8 cellular contexts compared by ENCODE assay signal in genomic region chr10:79246606-79247275, GRCh38.
DNase-seq lines count a peak whose midpoint lies in the region; ATAC-seq, FAIRE-seq and TF ChIP-seq lines count a peak whose summit lies in the region.

No MANE protein-coding gene starts in this region.

- H3K9ac ChIP-seq in GM23248 = peak overlapping the region; percentile 71
- peak overlapping the region in 1 of 2 donors; percentile 61 for H3K9ac ChIP-seq in kidney (ENCODE audit: low read length in 2 of 2)

- no peak for TF ChIP-seq POLR2A in stomach (IDR thresholded peaks at IDR 0.05)

- intact Hi-C loops in kidney (cut with DNase I) (no loop called here), stomach (cut with DNase I; ENCODE audit: low total_unique reads) (no loop called here)

- peaks cover 83% of the 10 kb centered on the region for H3K79me2 ChIP-seq in GM23248 (ENCODE audit: insufficient read depth)

- peaks cover 23% of the 10 kb centered on the region for H3F3A ChIP-seq in GM23248 (ENCODE audit: insufficient read depth)

- in situ Hi-C loops in GM23248 (cut with MboI) = no loop called here

- no peaks in the 10 kb centered on the region for H3K36me3 ChIP-seq in GM23248 (ENCODE audit: low read depth)
- no peaks in the 10 kb centered on the region for H3K36me3 ChIP-seq in kidney (ENCODE audit: control insufficient read depth in 1 of 2, insufficient read depth in 2 of 2, low read length in 2 of 2)
- H3K36me3 ChIP-seq in stomach = peaks cover 0 to 11% (median 0%) of the 10 kb centered on the region in 4 donors

- TF ChIP-seq CTCF in kidney (IDR thresholded peaks at IDR 0.05; ENCODE audit: borderline replicate concordance, extremely low read depth, insufficient read depth) (no peak), stomach (IDR thresholded peaks at IDR 0.05) (no peak)

- H3K4me3 ChIP-seq in GM23248 (no peak overlapping the region), kidney (ENCODE audit: low read length in 2 of 2) (no peak overlapping the region), stomach (no peak overlapping the region)

- H3K4me1 ChIP-seq in GM23248 (ENCODE audit: insufficient read depth) = peaks cover 38% of the 10 kb centered on the region
- H3K4me1 ChIP-seq in kidney (ENCODE audit: control insufficient read depth in 1 of 2, insufficient read depth in 1 of 2, low read depth in 1 of 2, low read length in 2 of 2) = peaks cover 25 to 55% of the 10 kb centered on the region in 2 donors
- H3K4me1 ChIP-seq in stomach = peaks cover 70 to 96% (median 86%) of the 10 kb centered on the region in 4 donors

- H4K20me1 ChIP-seq in GM23248 (ENCODE audit: insufficient read depth) = no peaks in the 10 kb centered on the region

- WGBS in GM23248 (ENCODE audit: low coverage in 1 of 2, low lambda C conversion rate in 2 of 2, missing lambda C conversion rate in 2 of 2), 2 experiments = 42 to 43% methylated on average over 13 to 14 of the region's 14 CpGs
- 51 to 57% (median 54%) methylated on average over 12 to 14 of the region's 14 CpGs for WGBS in stomach, 5 donors

- no peak for FAIRE-seq in kidney (lab: Jason Lieb, UNC)

- TF ChIP-seq EP300 in stomach (IDR thresholded peaks at IDR 0.05) = no peak

- H3K27me3 ChIP-seq in GM23248 (replicated peaks; ENCODE audit: insufficient read depth) (no peaks in the 10 kb centered on the region), stomach (no peaks in the 10 kb centered on the region)

- peak overlapping the region; percentile 50 for H3K4me2 ChIP-seq in GM23248 (ENCODE audit: unreplicated experiment)

- ATAC-seq in GM18511 (IDR thresholded peaks at IDR 0.05; ENCODE audit: unreplicated experiment) (no peak), GM18858 (IDR thresholded peaks at IDR 0.05; ENCODE audit: unreplicated experiment) (no peak)

- H3K9me2 ChIP-seq in GM23248 (ENCODE audit: insufficient read depth) = no peaks in the 10 kb centered on the region

- no peak overlapping the region for H2AFZ ChIP-seq in GM23248

- H3K9me3 ChIP-seq in GM23248 (ENCODE audit: low read depth) (no peaks in the 10 kb centered on the region), kidney (ENCODE audit: control insufficient read depth in 1 of 2, low read length in 2 of 2) (no peaks in the 10 kb centered on the region), stomach (no peaks in the 10 kb centered on the region)

- DNase-seq in GM23248 (peak; percentile 74), kidney (peak; percentile 93), stomach (no peak), 8988T (no peak), NOMO-1 treated with DMSO at 0.1 percent for 48 hours (lab: John Stamatoyannopoulos, UW; ENCODE audit: unreplicated experiment) (no peak)

- H3K27ac ChIP-seq in GM23248 (peak overlapping the region; percentile 90), angular gyrus (ENCODE audit: low read depth, low read length) (peak overlapping the region; percentile 66), kidney (ENCODE audit: low read depth in 2 of 2, low read length in 2 of 2) (peak overlapping the region; percentile 60 to 71), stomach (peak overlapping the region; percentile 57 to 92 (median 86))

Comparison
In these comparisons a context has a peak if more than half of its experiments do, and no peak if none do; other contexts are left out.
1. DNase-seq: peak in GM23248 (single experiment) and kidney (single experiment); none in stomach (single experiment), 8988T (single experiment) and NOMO-1 treated with DMSO at 0.1 percent for 48 hours (single experiment).
2. Peak in every context shown above with its lines, with median percentiles within 50 percentile points of each other: H3K27ac ChIP-seq.